ENCODE assay signal across 8 cellular contexts in genomic region chr6:136783495-136784270, GRCh38. TPM values are rescaled to one million over a fixed set of nuclear protein-coding genes. Genes with fewer than 3 reads are reported as not detected.
A peak's percentile ranks its signal among the peaks of the same experiment; 100 is the strongest.
DNase-seq lines count a peak whose midpoint lies in the region; ATAC-seq and TF ChIP-seq lines count a peak whose summit lies in the region.

No MANE protein-coding gene starts in this region.

- H3K36me3 Mint-ChIP-seq in IgD-negative memory B cell = peaks cover 4% of the 10 kb centered on the region
- H3K36me3 Mint-ChIP-seq in stimulated activated memory B cell treated with anti-CD40 and anti-IgM and Interleukin-4, amounts not matched to agents 10 μg/mL and 1 μg/mL and 100 μg/mL, for 72 hours = peaks cover 25% of the 10 kb centered on the region

- 93% methylated on average over 9 of the region's 9 CpGs for WGBS in smooth muscle cell (ENCODE audit: low lambda C conversion rate)

- no peak overlapping the region for H3K4me3 ChIP-seq in smooth muscle cell

- H3K27ac Mint-ChIP-seq in IgD-negative memory B cell = peak overlapping the region; percentile 65 to 99 (median 93)
- H3K27ac Mint-ChIP-seq in stimulated activated memory B cell treated with anti-CD40 and anti-IgM and Interleukin-4, amounts not matched to agents 10 μg/mL and 1 μg/mL and 100 μg/mL, for 72 hours = peak overlapping the region; percentile 66

- peak; percentile 57 for ATAC-seq in GM21447 (IDR thresholded peaks at IDR 0.05; ENCODE audit: unreplicated experiment)
- peak; percentile 98 for ATAC-seq in stimulated activated memory B cell treated with anti-CD40 and anti-IgM and Interleukin-4, amounts not matched to agents 10 μg/mL and 1 μg/mL and 100 μg/mL, for 72 hours

- no peaks in the 10 kb centered on the region for H4K20me1 ChIP-seq in smooth muscle cell (ENCODE audit: low read depth)

- H3K27me3 ChIP-seq in smooth muscle cell (ENCODE audit: low read depth) = no peaks in the 10 kb centered on the region

- peaks cover 0 to 2% (median 0%) of the 10 kb centered on the region in 3 donors for H3K9me3 Mint-ChIP-seq in IgD-negative memory B cell
- H3K9me3 Mint-ChIP-seq in stimulated activated memory B cell treated with anti-CD40 and anti-IgM and Interleukin-4, amounts not matched to agents 10 μg/mL and 1 μg/mL and 100 μg/mL, for 72 hours = no peaks in the 10 kb centered on the region

- H3K27ac ChIP-seq in caudate nucleus (ENCODE audit: low read depth, low read length) (peak overlapping the region; percentile 16), smooth muscle cell (ENCODE audit: low read depth) (no peak overlapping the region)

- peak; percentile 35 for DNase-seq in GM10266 (ENCODE audit: extremely low spot score)
- peak in 8 of 61 donors; percentile 5 to 45 (median 16) for DNase-seq in caudate nucleus (lab: John Stamatoyannopoulos, UW)
- no peak for DNase-seq in smooth muscle cell (lab: John Stamatoyannopoulos, UW; ENCODE audit: unreplicated experiment)
- DNase-seq in NCI-H446 treated with DMSO at 0.1 percent for 48 hours (lab: John Stamatoyannopoulos, UW) = no peak
- DNase-seq in ecto neural progenitor cell (ENCODE audit: low spot score) = no peak

- H2AFZ ChIP-seq in smooth muscle cell (ENCODE audit: low read depth) = no peak overlapping the region

- H3K27me3 Mint-ChIP-seq in IgD-negative memory B cell = no peaks in the 10 kb centered on the region
- H3K27me3 Mint-ChIP-seq in stimulated activated memory B cell treated with anti-CD40 and anti-IgM and Interleukin-4, amounts not matched to agents 10 μg/mL and 1 μg/mL and 100 μg/mL, for 72 hours = no peaks in the 10 kb centered on the region

- peak overlapping the region; percentile 76 to 99 (median 88) for H3K4me3 Mint-ChIP-seq in IgD-negative memory B cell
- peak overlapping the region; percentile 61 for H3K4me3 Mint-ChIP-seq in stimulated activated memory B cell treated with anti-CD40 and anti-IgM and Interleukin-4, amounts not matched to agents 10 μg/mL and 1 μg/mL and 100 μg/mL, for 72 hours

- H3K9ac ChIP-seq in smooth muscle cell (ENCODE audit: low read depth) = no peak overlapping the region

- TF ChIP-seq CTCF in GM10266 (IDR thresholded peaks at IDR 0.05; ENCODE audit: control insufficient read depth, insufficient read depth, low read depth, missing control alignments) (no peak), smooth muscle cell (IDR thresholded peaks at IDR 0.05; ENCODE audit: borderline replicate concordance, insufficient read depth, poor library complexity, severe bottlenecking) (no peak)

- no peaks in the 10 kb centered on the region for H3K9me3 ChIP-seq in smooth muscle cell (replicated peaks; ENCODE audit: low read depth)

- no peaks in the 10 kb centered on the region for H3K79me2 ChIP-seq in smooth muscle cell (ENCODE audit: low read depth)

- no peaks in the 10 kb centered on the region for H3K36me3 ChIP-seq in smooth muscle cell (ENCODE audit: low read depth)

- H3F3A ChIP-seq in smooth muscle cell (ENCODE audit: low read depth) = no peaks in the 10 kb centered on the region

- H3K4me1 Mint-ChIP-seq in IgD-negative memory B cell = peaks cover 50 to 55% (median 54%) of the 10 kb centered on the region in 3 donors
- peaks cover 58% of the 10 kb centered on the region for H3K4me1 Mint-ChIP-seq in stimulated activated memory B cell treated with anti-CD40 and anti-IgM and Interleukin-4, amounts not matched to agents 10 μg/mL and 1 μg/mL and 100 μg/mL, for 72 hours

- H3K4me1 ChIP-seq in smooth muscle cell (ENCODE audit: low read depth) = no peaks in the 10 kb centered on the region

- H3K4me2 ChIP-seq in smooth muscle cell = no peak overlapping the region

RNA-seq across cellular contexts. Expression of gene MAP3K5, which starts 8.6 kb away (rescaled TPM):
- polyA plus RNA-seq in IgD-negative memory B cell = 6.0 TPM
- total RNA-seq in smooth muscle cell = 1.8 and 2.1 TPM in 2 replicates
- polyA plus RNA-seq in smooth muscle cell = 0.69 and 0.93 TPM in 2 replicates

RNA-seq across cellular contexts. Expression of gene PEX7, which starts 38.7 kb away (rescaled TPM):
- polyA plus RNA-seq in IgD-negative memory B cell (5.6 TPM), smooth muscle cell (13.3 and 14.4 TPM in 2 replicates)
- 5.6 and 10.3 TPM in 2 replicates for total RNA-seq in smooth muscle cell
